16 cellular contexts compared by ENCODE assay signal in the genomic region with DNA sequence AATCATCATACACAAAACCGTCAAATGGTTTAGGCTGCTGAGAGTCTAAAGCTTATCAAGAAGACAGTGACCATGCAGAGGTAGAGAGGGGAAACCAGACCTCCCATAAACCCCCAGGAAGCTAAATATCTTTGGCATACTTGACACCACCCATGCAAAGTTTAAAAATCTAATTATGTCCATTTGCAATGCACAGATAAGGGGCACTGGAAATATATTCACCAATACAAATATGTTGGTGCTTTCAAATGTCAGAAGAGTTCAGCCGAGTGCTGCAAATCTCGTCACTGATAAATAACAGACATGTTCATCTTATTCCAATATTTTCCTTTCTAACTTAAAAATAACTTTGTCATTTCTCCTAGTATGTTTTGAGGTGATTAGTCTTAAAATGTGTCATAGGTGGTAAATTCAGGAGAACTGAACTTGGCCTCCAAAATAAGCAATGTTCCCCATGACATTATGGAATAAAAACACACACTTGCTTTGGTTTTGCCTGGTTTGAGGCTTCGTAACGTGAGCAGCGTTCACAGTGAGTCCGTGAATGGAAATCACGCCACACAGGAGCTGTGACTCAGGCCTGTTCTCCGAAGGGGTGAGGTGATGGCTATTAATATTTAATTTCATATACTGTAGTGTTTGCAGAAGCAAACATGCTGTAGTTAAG.
DNase-seq lines count a peak whose midpoint lies in the region; ATAC-seq and TF ChIP-seq lines count a peak whose summit lies in the region.
"Had no signal": no experiment of that assay in that cellular context is flagged by ENCODE, and none has a peak within 500 bp of the region (broad histone marks: within the 10 kb centered on the region; RNA-seq: fewer than 3 reads in every experiment).

No MANE protein-coding gene starts in this region.

- no peak for TF ChIP-seq EP300 in ovary (IDR thresholded peaks at IDR 0.05)

- no peak overlapping the region for H3K4me3 ChIP-seq in esophagus squamous epithelium
- no peak overlapping the region for H3K4me3 ChIP-seq in neural progenitor cell
- no peak overlapping the region for H3K4me3 ChIP-seq in aorta (ENCODE audit: low read length in 2 of 2)
- H3K4me3 ChIP-seq in ovary: no peak overlapping the region

- H3K9me3 ChIP-seq in esophagus squamous epithelium (no peaks in the 10 kb centered on the region), neural progenitor cell (ENCODE audit: low read depth) (no peaks in the 10 kb centered on the region), aorta (ENCODE audit: control insufficient read depth, low read length) (no peaks in the 10 kb centered on the region), ovary (no peaks in the 10 kb centered on the region)

- H4K20me1 ChIP-seq in neural progenitor cell (ENCODE audit: low read depth): no peaks in the 10 kb centered on the region

- H3K4me1 ChIP-seq in esophagus squamous epithelium: peaks cover 0 to 50% (median 1%) of the 10 kb centered on the region in 3 donors
- peaks cover 37% of the 10 kb centered on the region for H3K4me1 ChIP-seq in neural progenitor cell
- H3K4me1 ChIP-seq in aorta (ENCODE audit: control insufficient read depth in 1 of 2, insufficient read depth in 2 of 2, low read length in 2 of 2): peaks cover 3 to 11% of the 10 kb centered on the region in 2 donors
- peaks cover 9% of the 10 kb centered on the region for H3K4me1 ChIP-seq in ovary (ENCODE audit: insufficient read depth)

- no peak overlapping the region for H3K4me3 Mint-ChIP-seq in activated CD8-positive, alpha-beta memory T cell treated with anti-CD3 and anti-CD28 coated beads, Interleukin-2, amount 10 ng/mL, durations not matched to agents 7 days and 5 days
- H3K4me3 Mint-ChIP-seq in neural progenitor cell: no peak overlapping the region
- H3K4me3 Mint-ChIP-seq: stimulated activated naive CD8-positive, alpha-beta T cell treated with anti-CD3 and anti-CD28 coated beads, Interleukin-15, amount 100 ng/mL, for 72 hours; WTC11 had no signal

- H3K27me3 Mint-ChIP-seq in activated CD8-positive, alpha-beta memory T cell treated with anti-CD3 and anti-CD28 coated beads, Interleukin-2, amount 10 ng/mL, durations not matched to agents 7 days and 5 days: no peaks in the 10 kb centered on the region
- H3K27me3 Mint-ChIP-seq in neural progenitor cell (ENCODE audit: insufficient read depth, low read depth): peaks cover 4% of the 10 kb centered on the region
- H3K27me3 Mint-ChIP-seq: stimulated activated naive CD8-positive, alpha-beta T cell treated with anti-CD3 and anti-CD28 coated beads, Interleukin-15, amount 100 ng/mL, for 72 hours had no signal

- peaks cover 19% of the 10 kb centered on the region for H3F3A ChIP-seq in neural progenitor cell (ENCODE audit: low read depth)

- no peaks in the 10 kb centered on the region for H3K27me3 ChIP-seq in esophagus squamous epithelium
- no peaks in the 10 kb centered on the region for H3K27me3 ChIP-seq in neural progenitor cell
- H3K27me3 ChIP-seq in aorta (ENCODE audit: control insufficient read depth in 1 of 2, insufficient read depth in 2 of 2, low read length in 1 of 2): no peaks in the 10 kb centered on the region
- H3K27me3 ChIP-seq in ovary: no peaks in the 10 kb centered on the region

- peak overlapping the region in 3 of 4 donors; percentile 36 to 57 (median 48) for H3K27ac ChIP-seq in esophagus squamous epithelium
- no peak overlapping the region for H3K27ac ChIP-seq in neural progenitor cell
- H3K27ac ChIP-seq in aorta (ENCODE audit: low read depth in 1 of 2, low read length in 2 of 2): peak overlapping the region; percentile 94 to 98
- H3K27ac ChIP-seq in ovary: no peak overlapping the region

- ATAC-seq in activated CD8-positive, alpha-beta memory T cell treated with anti-CD3 and anti-CD28 coated beads, Interleukin-2, amount 10 ng/mL, durations not matched to agents 7 days and 5 days: no peak
- ATAC-seq in aorta (ENCODE audit: low FRiP score): peak; percentile 67
- no peak for ATAC-seq in GM19452 (IDR thresholded peaks at IDR 0.05; ENCODE audit: unreplicated experiment)
- ATAC-seq: WTC11 had no signal

- CTCF ChIA-PET in activated CD8-positive, alpha-beta memory T cell treated with anti-CD3 and anti-CD28 coated beads, Interleukin-2, amount 10 ng/mL, durations not matched to agents 7 days and 5 days (lab: Charles Lee): no interaction called here

- TF ChIP-seq POLR2A in esophagus squamous epithelium (IDR thresholded peaks at IDR 0.05) (no peak), ovary (IDR thresholded peaks at IDR 0.05) (no peak)

- H3K36me3 Mint-ChIP-seq in activated CD8-positive, alpha-beta memory T cell treated with anti-CD3 and anti-CD28 coated beads, Interleukin-2, amount 10 ng/mL, durations not matched to agents 7 days and 5 days: no peaks in the 10 kb centered on the region
- H3K36me3 Mint-ChIP-seq in neural progenitor cell: no peaks in the 10 kb centered on the region
- H3K36me3 Mint-ChIP-seq: WTC11 had no signal

- H2AFZ ChIP-seq in neural progenitor cell (replicated peaks): no peak overlapping the region

- H3K79me2 ChIP-seq in neural progenitor cell (ENCODE audit: low read depth): no peaks in the 10 kb centered on the region

- WGBS in esophagus squamous epithelium, 2 donors: 74 to 77% methylated on average over 9 of the region's 9 CpGs
- 10 to 12% methylated on average over 9 of the region's 9 CpGs for WGBS in aorta, 2 donors
- 75 to 86% (median 76%) methylated on average over 9 of the region's 9 CpGs for WGBS in ovary, 3 donors

- H3K27ac Mint-ChIP-seq in activated CD8-positive, alpha-beta memory T cell treated with anti-CD3 and anti-CD28 coated beads, Interleukin-2, amount 10 ng/mL, durations not matched to agents 7 days and 5 days: no peak overlapping the region
- no peak overlapping the region for H3K27ac Mint-ChIP-seq in neural progenitor cell
- H3K27ac Mint-ChIP-seq: stimulated activated naive CD8-positive, alpha-beta T cell treated with anti-CD3 and anti-CD28 coated beads, Interleukin-15, amount 100 ng/mL, for 72 hours had no signal

- peak overlapping the region; percentile 26 for H3K4me2 ChIP-seq in neural progenitor cell

- no peak overlapping the region for H3K9ac ChIP-seq in neural progenitor cell

- no peaks in the 10 kb centered on the region for H3K9me3 Mint-ChIP-seq in activated CD8-positive, alpha-beta memory T cell treated with anti-CD3 and anti-CD28 coated beads, Interleukin-2, amount 10 ng/mL, durations not matched to agents 7 days and 5 days (ENCODE audit: low read depth)
- no peaks in the 10 kb centered on the region for H3K9me3 Mint-ChIP-seq in neural progenitor cell
- H3K9me3 Mint-ChIP-seq: stimulated activated naive CD8-positive, alpha-beta T cell treated with anti-CD3 and anti-CD28 coated beads, Interleukin-15, amount 100 ng/mL, for 72 hours; WTC11 had no signal

- TF ChIP-seq CTCF in esophagus squamous epithelium (IDR thresholded peaks at IDR 0.05) (no peak), neural progenitor cell (IDR thresholded peaks at IDR 0.05) (no peak), ovary (IDR thresholded peaks at IDR 0.05) (no peak)

- DNase-seq in activated CD8-positive, alpha-beta memory T cell treated with anti-CD3 and anti-CD28 coated beads, Interleukin-2, amount 10 ng/mL, durations not matched to agents 7 days and 5 days: peak; percentile 34
- DNase-seq in activated CD8-positive, alpha-beta memory T cell treated with anti-CD3 and anti-CD28 coated beads, Interleukin-2, amount 50 U/mL, for 4 hours: no peak
- DNase-seq in esophagus squamous epithelium (lab: John Stamatoyannopoulos, UW): no peak
- no peak for DNase-seq in neural progenitor cell (ENCODE audit: low spot score)
- DNase-seq in aorta: peak in 1 of 2 donors; percentile 73
- no peak for DNase-seq in ovary
- no peak for DNase-seq in Kasumi-1 (lab: John Stamatoyannopoulos, UW)
- DNase-seq: amygdala; DND-41; NCI-H345; occipital lobe; RPMI8226; stimulated activated CD4-positive, alpha-beta T cell treated with anti-CD3 and anti-CD28 coated beads, Interleukin-4, amount 100 ng/mL, for 1 hour had no signal

- H3K36me3 ChIP-seq in esophagus squamous epithelium (no peaks in the 10 kb centered on the region), neural progenitor cell (no peaks in the 10 kb centered on the region), aorta (ENCODE audit: control insufficient read depth in 1 of 2, insufficient read depth in 2 of 2, low read length in 1 of 2) (no peaks in the 10 kb centered on the region), ovary (no peaks in the 10 kb centered on the region)

- intact Hi-C loops in esophagus squamous epithelium (cut with DNase I) (no loop called here), aorta (cut with DNase I) (loop anchor here (5.0 kb wide), 2 partner anchors 41 to 99 kb away; no protein-coding TSS in a partner anchor), ovary (cut with DNase I) (no loop called here)

- H3K4me1 Mint-ChIP-seq in activated CD8-positive, alpha-beta memory T cell treated with anti-CD3 and anti-CD28 coated beads, Interleukin-2, amount 10 ng/mL, durations not matched to agents 7 days and 5 days: peaks cover 4% of the 10 kb centered on the region
- H3K4me1 Mint-ChIP-seq in neural progenitor cell: peaks cover 76% of the 10 kb centered on the region

Comparison
In these comparisons a context has a peak if more than half of its experiments do, and no peak if none do; other contexts are left out.
1. H3K27ac ChIP-seq: peak in esophagus squamous epithelium (3 of 4) and aorta (2 of 2); none in neural progenitor cell (single experiment) and ovary (0 of 2).
2. intact Hi-C loops: an anchor here in aorta (5.0 kb wide); none called in esophagus squamous epithelium and ovary.